ENCODE assay signal across 14 cellular contexts in genomic region chr2:240451108-240451611, GRCh38. TPM values are rescaled to one million over a fixed set of nuclear protein-coding genes. Genes with fewer than 3 reads are reported as not detected.
DNase-seq lines count a peak whose midpoint lies in the region; ATAC-seq, FAIRE-seq and TF ChIP-seq lines count a peak whose summit lies in the region.
"Had no signal": no experiment of that assay in that cellular context is flagged by ENCODE, and none has a peak within 500 bp of the region (broad histone marks: within the 10 kb centered on the region; RNA-seq: fewer than 3 reads in every experiment).

No MANE protein-coding gene starts in this region.

- peak overlapping the region; percentile 25 for H3K4me3 Mint-ChIP-seq in CD4-positive, alpha-beta T cell
- H3K4me3 Mint-ChIP-seq in brain = peak overlapping the region; percentile 45 to 87 (median 82)
- no peak overlapping the region for H3K4me3 Mint-ChIP-seq in activated naive CD4-positive, alpha-beta T cell treated with anti-CD3 and anti-CD28 coated beads, Interleukin-2, amount 10 ng/mL, durations not matched to agents 7 days and 5 days

- no peaks in the 10 kb centered on the region for H3K9me3 ChIP-seq in CD4-positive, alpha-beta T cell (ENCODE audit: control insufficient read depth, low read length)
- H3K9me3 ChIP-seq in keratinocyte (ENCODE audit: control insufficient read depth, low read depth, low read length) = no peaks in the 10 kb centered on the region
- H3K9me3 ChIP-seq: upper lobe of right lung had no signal

- H3K79me2 ChIP-seq in keratinocyte (ENCODE audit: control insufficient read depth, insufficient read depth, low read length) = peaks cover 52% of the 10 kb centered on the region

- peaks cover 43% of the 10 kb centered on the region for H3K27me3 Mint-ChIP-seq in CD4-positive, alpha-beta T cell
- peaks cover 4% of the 10 kb centered on the region for H3K27me3 Mint-ChIP-seq in brain
- H3K27me3 Mint-ChIP-seq in activated naive CD4-positive, alpha-beta T cell treated with anti-CD3 and anti-CD28 coated beads, Interleukin-2, amount 10 ng/mL, durations not matched to agents 7 days and 5 days = peaks cover 67% of the 10 kb centered on the region

- no peak overlapping the region for H3K27ac Mint-ChIP-seq in CD4-positive, alpha-beta T cell
- H3K27ac Mint-ChIP-seq in brain = peak overlapping the region in 4 of 5 experiments; percentile 35 to 91 (median 86)
- H3K27ac Mint-ChIP-seq in activated naive CD4-positive, alpha-beta T cell treated with anti-CD3 and anti-CD28 coated beads, Interleukin-2, amount 10 ng/mL, durations not matched to agents 7 days and 5 days = no peak overlapping the region

- peaks cover 23% of the 10 kb centered on the region for H4K20me1 ChIP-seq in keratinocyte (ENCODE audit: control insufficient read depth, extremely low read depth, insufficient read depth, low read length)

- FAIRE-seq in keratinocyte (lab: Jason Lieb, UNC) = peak; percentile 36
- FAIRE-seq: colon had no signal

- H3K36me3 Mint-ChIP-seq in CD4-positive, alpha-beta T cell (ENCODE audit: low read depth) = no peaks in the 10 kb centered on the region
- peaks cover under 1% of the 10 kb centered on the region for H3K36me3 Mint-ChIP-seq in brain
- no peaks in the 10 kb centered on the region for H3K36me3 Mint-ChIP-seq in activated naive CD4-positive, alpha-beta T cell treated with anti-CD3 and anti-CD28 coated beads, Interleukin-2, amount 10 ng/mL, durations not matched to agents 7 days and 5 days

- peak overlapping the region in 1 of 3 experiments; percentile 18 for H3K4me3 ChIP-seq in keratinocyte (ENCODE audit: control insufficient read depth in 2 of 3, extremely low read depth in 1 of 3, insufficient read depth in 2 of 3, low read depth in 1 of 3, low read length in 3 of 3)
- H3K4me3 ChIP-seq: upper lobe of right lung had no signal

- peaks cover 55% of the 10 kb centered on the region for H3K4me1 ChIP-seq in keratinocyte (ENCODE audit: control insufficient read depth, extremely low read depth, insufficient read depth, low read length)

- no peaks in the 10 kb centered on the region for H3K9me3 Mint-ChIP-seq in CD4-positive, alpha-beta T cell
- H3K9me3 Mint-ChIP-seq in brain = no peaks in the 10 kb centered on the region
- no peaks in the 10 kb centered on the region for H3K9me3 Mint-ChIP-seq in activated naive CD4-positive, alpha-beta T cell treated with anti-CD3 and anti-CD28 coated beads, Interleukin-2, amount 10 ng/mL, durations not matched to agents 7 days and 5 days

- H3K4me1 Mint-ChIP-seq in CD4-positive, alpha-beta T cell (ENCODE audit: low read depth) = peaks cover 16% of the 10 kb centered on the region
- H3K4me1 Mint-ChIP-seq in brain = peaks cover 58% of the 10 kb centered on the region
- peaks cover 2% of the 10 kb centered on the region for H3K4me1 Mint-ChIP-seq in activated naive CD4-positive, alpha-beta T cell treated with anti-CD3 and anti-CD28 coated beads, Interleukin-2, amount 10 ng/mL, durations not matched to agents 7 days and 5 days

- no peak for TF ChIP-seq CTCF in CD4-positive, alpha-beta T cell (IDR thresholded peaks at IDR 0.05)
- TF ChIP-seq CTCF in brain (conservative IDR thresholded peaks at IDR 0.05) (no peak), keratinocyte (optimal IDR thresholded peaks at IDR 0.05 in 1 of 3, IDR thresholded peaks at IDR 0.05 in 1 of 3, conservative IDR thresholded peaks at IDR 0.05 in 1 of 3; ENCODE audit: extremely low read depth in 1 of 3, insufficient read depth in 2 of 3, low read length in 3 of 3) (peak in 2 of 3 experiments; percentile 28 to 36)

- no peak overlapping the region for H3K27ac ChIP-seq in CD4-positive, alpha-beta T cell (ENCODE audit: low read depth, low read length)
- peak overlapping the region; percentile 84 for H3K27ac ChIP-seq in keratinocyte (ENCODE audit: control insufficient read depth, insufficient read depth, low read length)
- H3K27ac ChIP-seq: upper lobe of right lung had no signal

- CTCF ChIA-PET in CD4-positive, alpha-beta T cell (lab: Charles Lee) = no interaction called here
- CTCF ChIA-PET in activated naive CD4-positive, alpha-beta T cell treated with anti-CD3 and anti-CD28 coated beads, Interleukin-2, amount 10 ng/mL, durations not matched to agents 7 days and 5 days (lab: Charles Lee) = no interaction called here

- no peak overlapping the region for H2AFZ ChIP-seq in keratinocyte (ENCODE audit: control insufficient read depth, low read length)

- no peak for DNase-seq in CD4-positive, alpha-beta T cell
- DNase-seq in keratinocyte (ENCODE audit: low read depth, low spot score) (no peak), posterior cingulate gyrus (peak in 8 of 10 donors; percentile 51 to 95 (median 70)), NCI-H524 treated with DMSO at 0.1 percent for 48 hours (lab: John Stamatoyannopoulos, UW) (no peak), COR-L47 (lab: John Stamatoyannopoulos, UW) (no peak)
- no peak for DNase-seq in activated naive CD4-positive, alpha-beta T cell treated with anti-CD3 and anti-CD28 coated beads, Interleukin-2, amount 10 ng/mL, durations not matched to agents 7 days and 5 days
- no peak for DNase-seq in stimulated activated CD4-positive, alpha-beta T cell treated with anti-CD3 and anti-CD28 coated beads, Interleukin-12 subunit alpha, Interleukin-12 subunit beta, amount 100 ng/mL, for 4 hours
- DNase-seq: activated CD4-positive, alpha-beta T cell treated with anti-CD3 and anti-CD28 coated beads, Interleukin-2, amount 50 U/mL, for 4 hours; activated gamma-delta T cell; NCI-H1417; NCI-H774; upper lobe of right lung had no signal

- H3K27me3 ChIP-seq in CD4-positive, alpha-beta T cell (ENCODE audit: control insufficient read depth, insufficient read depth, low read length) = peaks cover 49% of the 10 kb centered on the region
- peaks cover 5% of the 10 kb centered on the region for H3K27me3 ChIP-seq in keratinocyte (ENCODE audit: control insufficient read depth, extremely low read depth, insufficient read depth, low read length)

- intact Hi-C loops in CD4-positive, alpha-beta T cell (cut with DNase I, micrococcal nuclease) = no loop called here
- intact Hi-C loops in posterior cingulate gyrus (cut with DNase I) = no loop called here

- no peak for ATAC-seq in CD4-positive, alpha-beta T cell (ENCODE audit: poor library complexity)
- ATAC-seq: upper lobe of right lung had no signal

- H3K9me1 ChIP-seq in keratinocyte (ENCODE audit: control insufficient read depth, extremely low read depth, insufficient read depth, low read length) = no peaks in the 10 kb centered on the region

- POLR2A ChIA-PET in CD4-positive, alpha-beta T cell (lab: Charles Lee) = no interaction called here

- peak overlapping the region; percentile 59 for H3K4me2 ChIP-seq in keratinocyte (ENCODE audit: control insufficient read depth, extremely low read depth, insufficient read depth, low read depth, low read length)

- H3K36me3 ChIP-seq in keratinocyte (ENCODE audit: control insufficient read depth in 2 of 2, extremely low read depth in 1 of 2, insufficient read depth in 2 of 2, low read length in 2 of 2) = peaks cover 0 to 5% of the 10 kb centered on the region in 2 experiments
- H3K36me3 ChIP-seq: upper lobe of right lung had no signal

- dilution Hi-C loops in keratinocyte (cut with MboI; ENCODE audit: extremely low pct_ligation_motif_present, low sequenced_read_pairs) = no loop called here

- peak overlapping the region; percentile 57 for H3K9ac ChIP-seq in keratinocyte (ENCODE audit: control insufficient read depth, extremely low read depth, insufficient read depth, low read length)

RNA-seq across cellular contexts. Expression of gene GPC1, which starts 15.7 kb away (rescaled TPM):
- total RNA-seq in CD4-positive, alpha-beta T cell = under 1 TPM; 0.58 to 0.98 TPM
- 52.7 TPM for polyA plus RNA-seq in brain (ENCODE audit: insufficient read depth, low read depth, low replicate concordance)
- 46.6 to 117 TPM (median 75.0 TPM) in 3 replicates for polyA plus RNA-seq in keratinocyte
- 105 TPM for polyA plus RNA-seq in keratinocyte (2011; ENCODE audit: low read depth)
- 23.2 and 63.7 TPM in 2 replicates for polyA plus RNA-seq in keratinocyte (2011; cell fraction: cytosol; rRNA removed)
- polyA plus RNA-seq in keratinocyte (2011; cell fraction: nucleus; rRNA removed) = 161 and 211 TPM in 2 replicates
- 87.4 and 108 TPM in 2 replicates for polyA plus RNA-seq in keratinocyte (2012; ENCODE audit: low replicate concordance)
- 60.5 to 117 TPM (median 94.2 TPM) in 3 replicates for polyA minus RNA-seq in keratinocyte
- polyA minus RNA-seq in keratinocyte (2011; cell fraction: cytosol; rRNA and poly(A)+ RNA removed) = 188 TPM
- 272 and 312 TPM in 2 replicates for polyA minus RNA-seq in keratinocyte (2011; cell fraction: nucleus; rRNA and poly(A)+ RNA removed)

Comparison
In these comparisons a context has a peak if more than half of its experiments do, and no peak if none do; other contexts are left out.
1. DNase-seq: peak in posterior cingulate gyrus (8 of 10); none in CD4-positive, alpha-beta T cell (0 of 10), keratinocyte (single experiment), activated naive CD4-positive, alpha-beta T cell treated with anti-CD3 and anti-CD28 coated beads, Interleukin-2, amount 10 ng/mL, durations not matched to agents 7 days and 5 days (single experiment), NCI-H524 treated with DMSO at 0.1 percent for 48 hours (single experiment), stimulated activated CD4-positive, alpha-beta T cell treated with anti-CD3 and anti-CD28 coated beads, Interleukin-12 subunit alpha, Interleukin-12 subunit beta, amount 100 ng/mL, for 4 hours (single experiment) and COR-L47 (single experiment).
2. H3K27ac Mint-ChIP-seq: peak in brain (4 of 5); none in CD4-positive, alpha-beta T cell (single experiment) and activated naive CD4-positive, alpha-beta T cell treated with anti-CD3 and anti-CD28 coated beads, Interleukin-2, amount 10 ng/mL, durations not matched to agents 7 days and 5 days (single experiment).
3. CTCF ChIP-seq: peak in keratinocyte (2 of 3); none in CD4-positive, alpha-beta T cell (single experiment) and brain (0 of 2).